7 cellular contexts compared by ENCODE assay signal in genomic region chr14:80867798-80868197, GRCh38.
"Had no signal": no experiment of that assay in that cellular context is flagged by ENCODE, and none has a peak within 500 bp of the region (broad histone marks: within the 10 kb centered on the region; RNA-seq: fewer than 3 reads in every experiment).

No MANE protein-coding gene starts in this region.

- DNase-seq: H9, KBM-7 had no signal

- H3K4me1 Mint-ChIP-seq: GM23338, H9 had no signal

- H3K4me2 ChIP-seq: GM23338 had no signal

- FAIRE-seq: H1, H54, HepG2 had no signal

- ATAC-seq: GM23338, HepG2 had no signal

- H2AFZ ChIP-seq: GM23338 had no signal

- H3K4me3 Mint-ChIP-seq: GM23338, H9, IgD-negative memory B cell had no signal

- H3K27ac Mint-ChIP-seq: GM23338, H9, IgD-negative memory B cell had no signal

- H3K4me3 ChIP-seq: GM23338 had no signal
